Comparison of ENCODE assay signal across 1 cellular context in genomic region chr14:73753043-73753886, GRCh38.
TF ChIP-seq lines count a peak whose summit lies in the region.

No MANE protein-coding gene starts in this region.

TF ChIP-seq in HepG2, 621 proteins besides CTCF, POLR2A, EP300 and RAD21 (continued from another document and continues in another):
- TF ChIP-seq BCLAF1 (IDR thresholded peaks at IDR 0.05) (no peak), KDM5B (CRISPR knock-in tag; IDR thresholded peaks at IDR 0.05; ENCODE audit: borderline replicate concordance) (peak; percentile 38; the same call in 1 of the 2 replicates), KIAA2018 (CRISPR knock-in tag; IDR thresholded peaks at IDR 0.05; ENCODE audit: borderline replicate concordance) (no peak), ZMYM3 (CRISPR knock-in tag; IDR thresholded peaks at IDR 0.05) (peak; percentile 58; the same call in 1 of the 2 replicates), ELK4 (CRISPR knock-in tag; IDR thresholded peaks at IDR 0.05; ENCODE audit: borderline replicate concordance) (no peak), ZNF564 (CRISPR knock-in tag; IDR thresholded peaks at IDR 0.05) (peak; percentile 71; the same call in 1 of the 2 replicates), ZNF503 (CRISPR knock-in tag; IDR thresholded peaks at IDR 0.05) (no peak; the same call in 1 of the 2 replicates), ZZZ3 (CRISPR knock-in tag; IDR thresholded peaks at IDR 0.05; ENCODE audit: borderline replicate concordance) (no peak; the same call in 1 of the 2 replicates), ZSCAN9 (CRISPR knock-in tag; IDR thresholded peaks at IDR 0.05; ENCODE audit: borderline replicate concordance) (no peak), ZNF180 (CRISPR knock-in tag; IDR thresholded peaks at IDR 0.05; ENCODE audit: borderline replicate concordance, low read depth) (no peak), LCORL (IDR thresholded peaks at IDR 0.05) (no peak), LCORL (CRISPR knock-in tag; IDR thresholded peaks at IDR 0.05) (peak; percentile 65; the same call in 1 of the 2 replicates), ZFP37 (CRISPR knock-in tag; IDR thresholded peaks at IDR 0.05; ENCODE audit: borderline replicate concordance) (0 out of 2 replicates have a peak, but pooled peaks have one; percentile 42), SALL2 (CRISPR knock-in tag; IDR thresholded peaks at IDR 0.05) (no peak), NFAT5 (CRISPR knock-in tag; IDR thresholded peaks at IDR 0.05) (0 out of 2 replicates have a peak, but pooled peaks have one; percentile 18), ZSCAN5A (CRISPR knock-in tag; IDR thresholded peaks at IDR 0.05; ENCODE audit: borderline replicate concordance) (peak; percentile 76; the same call in 1 of the 2 replicates), ZHX2 (IDR thresholded peaks at IDR 0.05; ENCODE audit: low read depth) (0 out of 2 replicates have a peak, but pooled peaks have one; percentile 36), ZHX2 (CRISPR knock-in tag; IDR thresholded peaks at IDR 0.05; ENCODE audit: borderline replicate concordance) (no peak), PHF21A (CRISPR knock-in tag; IDR thresholded peaks at IDR 0.05) (peak; percentile 92), CHCHD3 (CRISPR knock-in tag; IDR thresholded peaks at IDR 0.05) (no peak), PHF5A (CRISPR knock-in tag; IDR thresholded peaks at IDR 0.05; ENCODE audit: low read depth, unreplicated experiment) (peak; percentile 10), ZNF430 (CRISPR knock-in tag; IDR thresholded peaks at IDR 0.05) (peak; percentile 39; the same call in 1 of the 2 replicates)
